24 cellular contexts compared by ENCODE assay signal in the genomic region with DNA sequence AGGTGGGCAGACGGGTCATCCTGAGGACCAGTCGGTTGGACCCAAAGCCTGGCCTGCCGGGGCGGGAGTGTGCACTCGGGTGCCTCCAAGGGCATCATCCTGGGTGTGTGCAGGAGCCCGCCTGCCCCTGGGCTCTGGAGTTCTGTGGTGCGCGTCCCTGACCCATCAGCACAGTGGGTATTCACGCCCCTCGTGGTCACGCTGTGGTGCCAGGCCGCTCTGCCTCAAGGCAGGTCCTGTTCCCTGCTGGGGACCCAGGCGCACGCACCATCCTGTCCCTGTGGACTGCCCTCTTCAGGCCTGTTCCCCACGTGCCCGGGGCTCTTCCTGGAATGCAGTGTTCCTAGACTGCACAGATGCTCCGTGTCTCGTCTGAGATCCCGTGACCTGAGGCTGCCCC. TPM values are rescaled to one million over a fixed set of nuclear protein-coding genes. Genes with fewer than 3 reads are reported as not detected.
"Had no signal": no experiment of that assay in that cellular context is flagged by ENCODE, and none has a peak within 500 bp of the region (broad histone marks: within the 10 kb centered on the region; RNA-seq: fewer than 3 reads in every experiment).

No MANE protein-coding gene starts in this region.

- H3K4me3 Mint-ChIP-seq: activated T-helper 17 cell treated with anti-CD3 and anti-CD28 coated beads, Interleukin-2, amount 50 U/mL, for 72 hours; immature natural killer cell; naive thymus-derived CD8-positive, alpha-beta T cell; stimulated activated naive CD8-positive, alpha-beta T cell treated with anti-CD3 and anti-CD28 coated beads, Interleukin-15, amount 100 ng/mL, for 72 hours had no signal

- H3K27ac Mint-ChIP-seq: activated T-helper 17 cell treated with anti-CD3 and anti-CD28 coated beads, Interleukin-2, amount 50 U/mL, for 72 hours; immature natural killer cell; naive thymus-derived CD8-positive, alpha-beta T cell had no signal

- H3K9me3 ChIP-seq: ascending aorta, pancreas, psoas muscle, right atrium auricular region, tibial artery had no signal

- H3K4me3 ChIP-seq: ascending aorta, left lung, lung, pancreas, psoas muscle, right atrium auricular region, tibial artery had no signal

- ATAC-seq: activated naive CD4-positive, alpha-beta T cell treated with anti-CD3 and anti-CD28 coated beads, Interleukin-2, amount 50 U/mL, for 72 hours; activated T-helper 17 cell treated with anti-CD3 and anti-CD28 coated beads, Interleukin-2, amount 50 U/mL, for 72 hours; foreskin keratinocyte; naive thymus-derived CD8-positive, alpha-beta T cell; stimulated activated naive CD8-positive, alpha-beta T cell treated with anti-CD3 and anti-CD28 coated beads, Interleukin-15, amount 100 ng/mL, for 72 hours had no signal

- H3K4me1 ChIP-seq: ascending aorta, foreskin keratinocyte, pancreas, psoas muscle, right atrium auricular region, tibial artery had no signal

- DNase-seq: activated CD4-positive, alpha-beta T cell treated with anti-CD3 and anti-CD28 coated beads for 1 hour; activated T-cell treated with anti-CD3 and anti-CD28 coated beads, Interleukin-2, amount 50 U/mL, for 1 hour; brain microvascular endothelial cell; central memory CD4-positive, alpha-beta T cell; dermis blood vessel endothelial cell; effector CD8-positive, alpha-beta T cell; foreskin keratinocyte; immature natural killer cell; naive thymus-derived CD8-positive, alpha-beta T cell; psoas muscle; stimulated activated CD4-positive, alpha-beta T cell treated with anti-CD3 and anti-CD28 coated beads, Interleukin-4, amount 100 ng/mL, for 24 hours; stimulated activated naive CD8-positive, alpha-beta T cell treated with anti-CD3 and anti-CD28 coated beads, Interleukin-15, amount 100 ng/mL, for 72 hours; T-helper 9 cell; tibial artery had no signal

- H3K27me3 ChIP-seq: ascending aorta, brain microvascular endothelial cell, foreskin keratinocyte, left lung, pancreas, right atrium auricular region, tibial artery had no signal

- H3K27ac ChIP-seq: ascending aorta, brain microvascular endothelial cell, foreskin keratinocyte, left lung, pancreas, psoas muscle, right atrium auricular region, tibial artery had no signal

- H3K4me1 Mint-ChIP-seq: activated T-helper 17 cell treated with anti-CD3 and anti-CD28 coated beads, Interleukin-2, amount 50 U/mL, for 72 hours; immature natural killer cell; stimulated activated naive CD8-positive, alpha-beta T cell treated with anti-CD3 and anti-CD28 coated beads, Interleukin-15, amount 100 ng/mL, for 72 hours had no signal

- H3K9me3 Mint-ChIP-seq: activated naive CD4-positive, alpha-beta T cell treated with anti-CD3 and anti-CD28 coated beads, Interleukin-2, amount 50 U/mL, for 72 hours; activated T-helper 17 cell treated with anti-CD3 and anti-CD28 coated beads, Interleukin-2, amount 50 U/mL, for 72 hours; immature natural killer cell; stimulated activated naive CD8-positive, alpha-beta T cell treated with anti-CD3 and anti-CD28 coated beads, Interleukin-15, amount 100 ng/mL, for 72 hours had no signal

- H3K27me3 Mint-ChIP-seq: activated T-helper 17 cell treated with anti-CD3 and anti-CD28 coated beads, Interleukin-2, amount 50 U/mL, for 72 hours; naive thymus-derived CD8-positive, alpha-beta T cell; stimulated activated naive CD8-positive, alpha-beta T cell treated with anti-CD3 and anti-CD28 coated beads, Interleukin-15, amount 100 ng/mL, for 72 hours had no signal

RNA-seq across cellular contexts. Expression of a gene that starts 56.5 kb away (rescaled TPM):
- total RNA-seq: ascending aorta; dermis blood vessel endothelial cell; foreskin keratinocyte; kidney epithelial cell; left lung; mesenteric fat pad; naive thymus-derived CD8-positive, alpha-beta T cell; pancreas; T-helper 1 cell treated with Interleukin-12 subunit alpha and Interleukin-12 subunit beta and Interleukin-4 antibody, amounts not matched to agents 30 ng/mL and 1 ng/mL, for 36 hours had no signal
- polyA plus RNA-seq: foreskin keratinocyte; immature natural killer cell; lung; naive thymus-derived CD8-positive, alpha-beta T cell; pancreas had no signal
